17 cellular contexts compared by ENCODE assay signal in the genomic region with DNA sequence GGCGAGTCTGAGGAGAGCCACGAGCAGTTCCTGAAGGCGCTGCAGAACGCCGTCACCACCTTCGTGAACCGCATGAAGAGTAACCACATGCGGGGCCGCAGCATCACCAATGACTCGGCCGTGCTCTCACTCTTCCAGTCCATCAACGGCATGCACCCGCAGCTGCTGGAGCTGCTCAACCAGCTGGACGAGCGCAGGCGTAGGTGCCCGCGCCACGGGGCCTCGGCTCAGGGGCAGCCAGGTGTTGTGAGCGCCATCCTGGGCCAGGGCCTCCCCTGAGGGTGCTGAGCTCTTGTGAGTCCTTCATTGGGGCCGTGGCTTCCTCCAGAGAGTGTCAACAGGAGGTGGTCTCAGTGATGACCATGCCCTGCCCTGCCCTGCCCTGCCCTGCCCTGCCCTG. TPM values are rescaled to one million over a fixed set of nuclear protein-coding genes. Genes with fewer than 3 reads are reported as not detected.
DNase-seq lines count a peak whose midpoint lies in the region; ATAC-seq, FAIRE-seq and TF ChIP-seq lines count a peak whose summit lies in the region.
"Had no signal": no experiment of that assay in that cellular context is flagged by ENCODE, and none has a peak within 500 bp of the region (broad histone marks: within the 10 kb centered on the region; RNA-seq: fewer than 3 reads in every experiment).

No MANE protein-coding gene starts in this region.

- no peak overlapping the region for H2AFZ ChIP-seq in HepG2 (ENCODE audit: low read length)
- H2AFZ ChIP-seq: GM23248 had no signal

- no peak for TF ChIP-seq RAD21 in HepG2 (CRISPR knock-in tag; IDR thresholded peaks at IDR 0.05)

- H3K9me3 Mint-ChIP-seq in neural crest cell = no peaks in the 10 kb centered on the region
- H3K9me3 Mint-ChIP-seq: CD4-positive, alpha-beta memory T cell had no signal

- no peaks in the 10 kb centered on the region for H3K4me1 Mint-ChIP-seq in neural crest cell

- H3K4me1 ChIP-seq in HepG2 (ENCODE audit: insufficient read depth, low read length) = peaks cover 3% of the 10 kb centered on the region
- H3K4me1 ChIP-seq in right lobe of liver = peaks cover 0 to 2% (median 0%) of the 10 kb centered on the region in 4 donors

- H3K4me3 Mint-ChIP-seq in neural crest cell = no peak overlapping the region
- H3K4me3 Mint-ChIP-seq: B cell; CD4-positive, alpha-beta memory T cell had no signal

- POLR2A ChIA-PET in HepG2 (lab: Yijun Ruan, JAX) (interaction anchor here (1.3 to 2.1 kb wide), 2 partner anchors 12 to 18 kb away, joined by 5 to 16 read pairs; a partner anchor contains a TSS), RWPE1 (lab: Yijun Ruan, JAX; ENCODE audit: low non-redundant PET) (interaction anchor here (1.2 kb wide), 1 partner anchor 11 kb away, joined by 3 read pairs; no protein-coding TSS in a partner anchor)

- no peak overlapping the region for H3K4me2 ChIP-seq in HepG2 (ENCODE audit: low read depth, low read length)

- H3K36me3 ChIP-seq in HepG2 (replicated peaks in 1 of 2; ENCODE audit: control insufficient read depth in 1 of 2, insufficient read depth in 2 of 2, low read length in 2 of 2) (peaks cover 58 to 75% of the 10 kb centered on the region in 2 experiments), right lobe of liver (peaks cover 0 to 67% (median 14%) of the 10 kb centered on the region in 4 donors)

- no TSS peak for BruUV-seq in HepG2 (replicated peaks; lab: Mats Ljungman, UMichigan)

- H3K27me3 ChIP-seq in HepG2 (ENCODE audit: control insufficient read depth in 1 of 2, insufficient read depth in 2 of 2, low read length in 2 of 2) (no peaks in the 10 kb centered on the region; a peak in 1 of 5 replicates), right lobe of liver (no peaks in the 10 kb centered on the region)

- WGBS in HepG2 (ENCODE audit: low lambda C conversion rate) = 96% methylated on average over 20 of the region's 22 CpGs
- no CpG with 5 or more reads among the region's 22 CpGs for WGBS in right lobe of liver (ENCODE audit: insufficient coverage, low coverage, low lambda C conversion rate, missing lambda C conversion rate)

- in situ Hi-C loops in HepG2 (cut with HindIII; ENCODE audit: extremely low pct_ligation_motif_present, low pct_unique_long_range_greater_than_20kb) = no loop called here

- H3K4me3 ChIP-seq in HepG2 (replicated peaks in 1 of 3; ENCODE audit: insufficient read depth in 1 of 3, low read depth in 2 of 3, low read length in 3 of 3) = no peak overlapping the region
- H3K4me3 ChIP-seq in right lobe of liver = no peak overlapping the region
- H3K4me3 ChIP-seq: GM23248 had no signal

- ATAC-seq in HepG2 (peak; percentile 3; the same call in 2 of the 3 replicates), right lobe of liver (no peak), GM18520 (IDR thresholded peaks at IDR 0.05; ENCODE audit: unreplicated experiment) (no peak), HG02981 (IDR thresholded peaks at IDR 0.05; ENCODE audit: unreplicated experiment) (no peak)

- no peak for FAIRE-seq in HepG2 (lab: Jason Lieb, UNC)
- FAIRE-seq: A204.1, GM18507 had no signal

- H3K9me3 ChIP-seq in HepG2 (ENCODE audit: low read length) (no peaks in the 10 kb centered on the region), right lobe of liver (no peaks in the 10 kb centered on the region)

- DNase-seq in HepG2 (ENCODE audit: low spot score) (no peak), right lobe of liver (no peak), RWPE1 (ENCODE audit: low spot score) (no peak), neural crest cell (ENCODE audit: low read depth, low spot score) (no peak), dermis blood vessel endothelial cell (no peak)
- DNase-seq: C1 segment of cervical spinal cord; CD4-positive, alpha-beta memory T cell; DMS153; DND-41; GDM1; GM23248; H7 had no signal

- peak overlapping the region; percentile 62 for H3K27ac Mint-ChIP-seq in neural crest cell (ENCODE audit: unreplicated experiment)
- H3K27ac Mint-ChIP-seq: B cell; CD4-positive, alpha-beta memory T cell had no signal

- H3K79me2 ChIP-seq in HepG2 (ENCODE audit: insufficient read depth, low read length) = peaks cover 13% of the 10 kb centered on the region

- H3K27me3 Mint-ChIP-seq in neural crest cell (ENCODE audit: low read depth) = no peaks in the 10 kb centered on the region
- H3K27me3 Mint-ChIP-seq: B cell; CD4-positive, alpha-beta memory T cell had no signal

- no peak overlapping the region for H3K27ac ChIP-seq in HepG2 (ENCODE audit: extremely low read length, insufficient read depth, low read length)
- no peak overlapping the region for H3K27ac ChIP-seq in right lobe of liver
- H3K27ac ChIP-seq in RWPE1 = peak overlapping the region; percentile 55
- H3K27ac ChIP-seq: GM23248 had no signal

- CTCF ChIA-PET in HepG2 (lab: Yijun Ruan, JAX; ENCODE audit: low intra/inter-chr PET ratio, low total read pairs) = no interaction called here
- CTCF ChIA-PET in RWPE1 (lab: Yijun Ruan, JAX) = no interaction called here

- TF ChIP-seq CTCF in HepG2 (CRISPR knock-in tag; IDR thresholded peaks at IDR 0.05) (no peak), right lobe of liver (IDR thresholded peaks at IDR 0.05) (no peak), RWPE1 (conservative IDR thresholded peaks at IDR 0.05; ENCODE audit: low read depth) (no peak), neural crest cell (conservative IDR thresholded peaks at IDR 0.05) (no peak)

- H3K36me3 Mint-ChIP-seq in neural crest cell (ENCODE audit: low read depth) = peaks cover 10% of the 10 kb centered on the region

- intact Hi-C loops in HepG2 (cut with micrococcal nuclease; ENCODE audit: unreplicated experiment) (no loop called here), right lobe of liver (cut with DNase I) (no loop called here)

- no peak overlapping the region for H3K9ac ChIP-seq in HepG2 (ENCODE audit: insufficient read depth, low read depth, low read length)
- H3K9ac ChIP-seq: GM23248 had no signal

- no peak for TF ChIP-seq EP300 in HepG2 (IDR thresholded peaks at IDR 0.05; ENCODE audit: low read depth in 2 of 2, low read length in 2 of 2)
- TF ChIP-seq EP300 in HepG2 (CRISPR knock-in tag; IDR thresholded peaks at IDR 0.05; ENCODE audit: borderline replicate concordance) = no peak

- peaks cover 3% of the 10 kb centered on the region for H4K20me1 ChIP-seq in HepG2 (ENCODE audit: insufficient read depth, low read length)

- 0 out of 4 replicates have a peak, but pooled peaks of 1 of the 2 experiments have one; percentile 39 for TF ChIP-seq POLR2A in HepG2 (IDR thresholded peaks at IDR 0.05; ENCODE audit: insufficient read depth in 1 of 2, low read depth in 2 of 2, low read length in 2 of 2)
- TF ChIP-seq POLR2A in right lobe of liver (IDR thresholded peaks at IDR 0.05) = no peak

RNA-seq across cellular contexts. Expression of a gene that starts 7.4 kb away (rescaled TPM):
- 39.1 and 72.5 TPM in 2 replicates for total RNA-seq in HepG2 (2016; rRNA removed; fragmentation: Illumina TruSeq; extraction: Trizol)
- 76.8 and 84.3 TPM in 2 replicates for total RNA-seq in HepG2 (2016; cell fraction: cytosol; rRNA removed; fragmentation: Illumina TruSeq; extraction: Trizol; ENCODE audit: low read depth)
- total RNA-seq in HepG2 (2016; cell fraction: insoluble cytoplasmic fraction; rRNA removed; fragmentation: Illumina TruSeq; extraction: Trizol) = 47.2 and 70.7 TPM in 2 replicates
- 95.6 and 107 TPM in 2 replicates for total RNA-seq in HepG2 (2016; cell fraction: membrane; rRNA removed; fragmentation: Illumina TruSeq; extraction: Trizol)
- 26.8 and 29.8 TPM in 2 replicates for total RNA-seq in HepG2 (2016; cell fraction: nucleus; rRNA removed; fragmentation: Illumina TruSeq; extraction: Trizol)
- polyA plus RNA-seq in HepG2 (2011; rRNA removed) = 94.1 and 112 TPM in 2 replicates
- 137 and 215 TPM in 2 replicates for polyA plus RNA-seq in HepG2 (2011; cell fraction: cytosol; rRNA removed)
- 94.6 and 96.1 TPM in 2 replicates for polyA plus RNA-seq in HepG2 (2011; cell fraction: nucleus; rRNA removed)
- polyA plus RNA-seq in HepG2 (2012) = 83.0 and 86.6 TPM in 2 replicates
- polyA plus RNA-seq in HepG2 (2016; cell fraction: cytosol; fragmentation: Illumina TruSeq; extraction: Trizol; ENCODE audit: low read depth) = 367 and 487 TPM in 2 replicates
- polyA plus RNA-seq in HepG2 (2016; cell fraction: insoluble cytoplasmic fraction; fragmentation: Illumina TruSeq; extraction: Trizol; ENCODE audit: low read depth) = 281 and 289 TPM in 2 replicates
- 273 and 345 TPM in 2 replicates for polyA plus RNA-seq in HepG2 (2016; cell fraction: membrane; fragmentation: Illumina TruSeq; extraction: Trizol; ENCODE audit: low read depth)
- polyA plus RNA-seq in HepG2 (2016; cell fraction: nucleus; fragmentation: Illumina TruSeq; extraction: Trizol; ENCODE audit: insufficient read depth, low read depth) = 148 and 167 TPM in 2 replicates
- 58.6 and 62.0 TPM in 2 replicates for polyA minus RNA-seq in HepG2 (2011; rRNA and poly(A)+ RNA removed; ENCODE audit: low replicate concordance)
- 34.6 and 36.8 TPM in 2 replicates for polyA minus RNA-seq in HepG2 (2011; cell fraction: cytosol; rRNA and poly(A)+ RNA removed)
- 24.0 and 29.4 TPM in 2 replicates for polyA minus RNA-seq in HepG2 (2011; cell fraction: nucleus; rRNA and poly(A)+ RNA removed)
- 100 to 1,000 TPM in 2 of 6 experiments, 10 to 100 TPM in 4; 43.8 to 119 (median 59.3) TPM for total RNA-seq in right lobe of liver
- total RNA-seq in neural crest cell = 106 TPM in 2 replicates
- 8.2 and 10.9 TPM in 2 replicates for total RNA-seq in dermis blood vessel endothelial cell

RNA-seq across cellular contexts. Expression of a gene that starts 12.0 kb away (rescaled TPM):
- total RNA-seq in HepG2 (2016; rRNA removed; fragmentation: Illumina TruSeq; extraction: Trizol) (54.1 and 73.3 TPM in 2 replicates), right lobe of liver (10 to 100 TPM; 30.6 to 46.3 (median 37.3) TPM), neural crest cell (103 and 108 TPM in 2 replicates), dermis blood vessel endothelial cell (59.7 and 98.5 TPM in 2 replicates)
- total RNA-seq in HepG2 (2016; cell fraction: cytosol; rRNA removed; fragmentation: Illumina TruSeq; extraction: Trizol; ENCODE audit: low read depth) = 23.7 and 25.3 TPM in 2 replicates
- 46.3 and 75.5 TPM in 2 replicates for total RNA-seq in HepG2 (2016; cell fraction: insoluble cytoplasmic fraction; rRNA removed; fragmentation: Illumina TruSeq; extraction: Trizol)
- total RNA-seq in HepG2 (2016; cell fraction: membrane; rRNA removed; fragmentation: Illumina TruSeq; extraction: Trizol) = 26.2 and 27.2 TPM in 2 replicates
- total RNA-seq in HepG2 (2016; cell fraction: nucleus; rRNA removed; fragmentation: Illumina TruSeq; extraction: Trizol) = 61.6 and 70.3 TPM in 2 replicates
- 78.1 and 85.3 TPM in 2 replicates for polyA plus RNA-seq in HepG2 (2011; rRNA removed)
- polyA plus RNA-seq in HepG2 (2011; cell fraction: cytosol; rRNA removed) = 23.0 and 37.1 TPM in 2 replicates
- polyA plus RNA-seq in HepG2 (2011; cell fraction: nucleus; rRNA removed) = 599 and 842 TPM in 2 replicates
- 50.3 and 58.5 TPM in 2 replicates for polyA plus RNA-seq in HepG2 (2012)
- 10.3 and 14.6 TPM in 2 replicates for polyA plus RNA-seq in HepG2 (2016; cell fraction: cytosol; fragmentation: Illumina TruSeq; extraction: Trizol; ENCODE audit: low read depth)
- polyA plus RNA-seq in HepG2 (2016; cell fraction: insoluble cytoplasmic fraction; fragmentation: Illumina TruSeq; extraction: Trizol; ENCODE audit: low read depth) = 49.0 and 65.5 TPM in 2 replicates
- 20.0 and 26.0 TPM in 2 replicates for polyA plus RNA-seq in HepG2 (2016; cell fraction: membrane; fragmentation: Illumina TruSeq; extraction: Trizol; ENCODE audit: low read depth)
- polyA plus RNA-seq in HepG2 (2016; cell fraction: nucleus; fragmentation: Illumina TruSeq; extraction: Trizol; ENCODE audit: insufficient read depth, low read depth) = 239 and 240 TPM in 2 replicates
- polyA minus RNA-seq in HepG2 (2011; rRNA and poly(A)+ RNA removed; ENCODE audit: low replicate concordance) = 124 and 132 TPM in 2 replicates
- 22.8 and 27.9 TPM in 2 replicates for polyA minus RNA-seq in HepG2 (2011; cell fraction: cytosol; rRNA and poly(A)+ RNA removed)
- polyA minus RNA-seq in HepG2 (2011; cell fraction: nucleus; rRNA and poly(A)+ RNA removed) = 76.9 and 79.1 TPM in 2 replicates

RNA-seq across cellular contexts. Expression of a gene that starts 12.2 kb away (rescaled TPM):
- total RNA-seq in HepG2 (2016; rRNA removed; fragmentation: Illumina TruSeq; extraction: Trizol) = 18.8 and 20.8 TPM in 2 replicates
- 17.5 and 20.2 TPM in 2 replicates for total RNA-seq in HepG2 (2016; cell fraction: cytosol; rRNA removed; fragmentation: Illumina TruSeq; extraction: Trizol; ENCODE audit: low read depth)
- 21.5 and 21.9 TPM in 2 replicates for total RNA-seq in HepG2 (2016; cell fraction: insoluble cytoplasmic fraction; rRNA removed; fragmentation: Illumina TruSeq; extraction: Trizol)
- total RNA-seq in HepG2 (2016; cell fraction: membrane; rRNA removed; fragmentation: Illumina TruSeq; extraction: Trizol) = 24.3 and 26.3 TPM in 2 replicates
- total RNA-seq in HepG2 (2016; cell fraction: nucleus; rRNA removed; fragmentation: Illumina TruSeq; extraction: Trizol) = 10.5 and 14.3 TPM in 2 replicates
- polyA plus RNA-seq in HepG2 (2011; rRNA removed) = 30.8 and 32.1 TPM in 2 replicates
- polyA plus RNA-seq in HepG2 (2011; cell fraction: cytosol; rRNA removed) = 30.7 and 36.8 TPM in 2 replicates
- 21.1 and 26.0 TPM in 2 replicates for polyA plus RNA-seq in HepG2 (2011; cell fraction: nucleus; rRNA removed)
- 16.3 and 19.8 TPM in 2 replicates for polyA plus RNA-seq in HepG2 (2012)
- 22.8 and 26.9 TPM in 2 replicates for polyA plus RNA-seq in HepG2 (2016; cell fraction: cytosol; fragmentation: Illumina TruSeq; extraction: Trizol; ENCODE audit: low read depth)
- polyA plus RNA-seq in HepG2 (2016; cell fraction: insoluble cytoplasmic fraction; fragmentation: Illumina TruSeq; extraction: Trizol; ENCODE audit: low read depth) = 25.4 and 25.5 TPM in 2 replicates
- polyA plus RNA-seq in HepG2 (2016; cell fraction: membrane; fragmentation: Illumina TruSeq; extraction: Trizol; ENCODE audit: low read depth) = 24.7 and 30.0 TPM in 2 replicates
- polyA plus RNA-seq in HepG2 (2016; cell fraction: nucleus; fragmentation: Illumina TruSeq; extraction: Trizol; ENCODE audit: insufficient read depth, low read depth) = 41.6 and 53.5 TPM in 2 replicates
- 17.2 and 24.1 TPM in 2 replicates for polyA minus RNA-seq in HepG2 (2011; rRNA and poly(A)+ RNA removed; ENCODE audit: low replicate concordance)
- 4.7 and 5.4 TPM in 2 replicates for polyA minus RNA-seq in HepG2 (2011; cell fraction: cytosol; rRNA and poly(A)+ RNA removed)
- polyA minus RNA-seq in HepG2 (2011; cell fraction: nucleus; rRNA and poly(A)+ RNA removed) = 10.7 and 14.5 TPM in 2 replicates
- total RNA-seq in right lobe of liver = 10 to 100 TPM in 4 of 6 experiments, 1 to 10 TPM in 2; 5.3 to 16.8 (median 11.1) TPM
- total RNA-seq in neural crest cell = 51.0 and 53.7 TPM in 2 replicates
- 21.0 and 25.2 TPM in 2 replicates for total RNA-seq in dermis blood vessel endothelial cell

RNA-seq across cellular contexts. Expression of a gene that starts 16.3 kb away (rescaled TPM):
- total RNA-seq in HepG2 (2016; rRNA removed; fragmentation: Illumina TruSeq; extraction: Trizol) (111 and 140 TPM in 2 replicates), right lobe of liver (10 to 100 TPM; 35.6 to 92.0 (median 72.7) TPM), neural crest cell (27.1 and 28.8 TPM in 2 replicates), dermis blood vessel endothelial cell (11.4 and 28.4 TPM in 2 replicates)
- total RNA-seq in HepG2 (2016; cell fraction: cytosol; rRNA removed; fragmentation: Illumina TruSeq; extraction: Trizol; ENCODE audit: low read depth) = 76.5 and 89.9 TPM in 2 replicates
- 100 and 147 TPM in 2 replicates for total RNA-seq in HepG2 (2016; cell fraction: insoluble cytoplasmic fraction; rRNA removed; fragmentation: Illumina TruSeq; extraction: Trizol)
- 143 and 165 TPM in 2 replicates for total RNA-seq in HepG2 (2016; cell fraction: membrane; rRNA removed; fragmentation: Illumina TruSeq; extraction: Trizol)
- 53.5 and 61.2 TPM in 2 replicates for total RNA-seq in HepG2 (2016; cell fraction: nucleus; rRNA removed; fragmentation: Illumina TruSeq; extraction: Trizol)
- 46.5 and 59.7 TPM in 2 replicates for polyA plus RNA-seq in HepG2 (2011; rRNA removed)
- polyA plus RNA-seq in HepG2 (2011; cell fraction: cytosol; rRNA removed) = 37.0 and 59.3 TPM in 2 replicates
- 97.5 and 120 TPM in 2 replicates for polyA plus RNA-seq in HepG2 (2011; cell fraction: nucleus; rRNA removed)
- 28.3 and 32.0 TPM in 2 replicates for polyA plus RNA-seq in HepG2 (2012)
- 77.4 and 92.5 TPM in 2 replicates for polyA plus RNA-seq in HepG2 (2016; cell fraction: cytosol; fragmentation: Illumina TruSeq; extraction: Trizol; ENCODE audit: low read depth)
- polyA plus RNA-seq in HepG2 (2016; cell fraction: insoluble cytoplasmic fraction; fragmentation: Illumina TruSeq; extraction: Trizol; ENCODE audit: low read depth) = 90.7 and 117 TPM in 2 replicates
- polyA plus RNA-seq in HepG2 (2016; cell fraction: membrane; fragmentation: Illumina TruSeq; extraction: Trizol; ENCODE audit: low read depth) = 117 and 123 TPM in 2 replicates
- 106 and 108 TPM in 2 replicates for polyA plus RNA-seq in HepG2 (2016; cell fraction: nucleus; fragmentation: Illumina TruSeq; extraction: Trizol; ENCODE audit: insufficient read depth, low read depth)
- 55.9 and 103 TPM in 2 replicates for polyA minus RNA-seq in HepG2 (2011; rRNA and poly(A)+ RNA removed; ENCODE audit: low replicate concordance)
- 23.3 and 25.9 TPM in 2 replicates for polyA minus RNA-seq in HepG2 (2011; cell fraction: cytosol; rRNA and poly(A)+ RNA removed)
- 32.0 and 34.5 TPM in 2 replicates for polyA minus RNA-seq in HepG2 (2011; cell fraction: nucleus; rRNA and poly(A)+ RNA removed)

RNA-seq across cellular contexts. Expression of a gene that starts 29.3 kb away (rescaled TPM):
- total RNA-seq in HepG2 (2016; rRNA removed; fragmentation: Illumina TruSeq; extraction: Trizol) = 34.4 and 39.1 TPM in 2 replicates
- 10.7 and 10.8 TPM in 2 replicates for total RNA-seq in HepG2 (2016; cell fraction: cytosol; rRNA removed; fragmentation: Illumina TruSeq; extraction: Trizol; ENCODE audit: low read depth)
- 31.3 and 40.3 TPM in 2 replicates for total RNA-seq in HepG2 (2016; cell fraction: insoluble cytoplasmic fraction; rRNA removed; fragmentation: Illumina TruSeq; extraction: Trizol)
- 16.9 and 19.0 TPM in 2 replicates for total RNA-seq in HepG2 (2016; cell fraction: membrane; rRNA removed; fragmentation: Illumina TruSeq; extraction: Trizol)
- total RNA-seq in HepG2 (2016; cell fraction: nucleus; rRNA removed; fragmentation: Illumina TruSeq; extraction: Trizol) = 20.9 and 21.8 TPM in 2 replicates
- polyA plus RNA-seq in HepG2 (2011; rRNA removed) = 14.6 and 14.7 TPM in 2 replicates
- 10.9 and 12.3 TPM in 2 replicates for polyA plus RNA-seq in HepG2 (2011; cell fraction: cytosol; rRNA removed)
- 18.8 and 20.1 TPM in 2 replicates for polyA plus RNA-seq in HepG2 (2011; cell fraction: nucleus; rRNA removed)
- polyA plus RNA-seq in HepG2 (2012) = 15.7 and 20.6 TPM in 2 replicates
- 6.0 and 6.1 TPM in 2 replicates for polyA plus RNA-seq in HepG2 (2016; cell fraction: cytosol; fragmentation: Illumina TruSeq; extraction: Trizol; ENCODE audit: low read depth)
- polyA plus RNA-seq in HepG2 (2016; cell fraction: insoluble cytoplasmic fraction; fragmentation: Illumina TruSeq; extraction: Trizol; ENCODE audit: low read depth) = 43.6 and 43.8 TPM in 2 replicates
- 11.4 and 11.7 TPM in 2 replicates for polyA plus RNA-seq in HepG2 (2016; cell fraction: membrane; fragmentation: Illumina TruSeq; extraction: Trizol; ENCODE audit: low read depth)
- polyA plus RNA-seq in HepG2 (2016; cell fraction: nucleus; fragmentation: Illumina TruSeq; extraction: Trizol; ENCODE audit: insufficient read depth, low read depth) = 75.0 and 87.7 TPM in 2 replicates
- 4.1 and 5.1 TPM in 2 replicates for polyA minus RNA-seq in HepG2 (2011; rRNA and poly(A)+ RNA removed; ENCODE audit: low replicate concordance)
- polyA minus RNA-seq in HepG2 (2011; cell fraction: cytosol; rRNA and poly(A)+ RNA removed) = 5.1 and 5.5 TPM in 2 replicates
- 7.0 and 8.8 TPM in 2 replicates for polyA minus RNA-seq in HepG2 (2011; cell fraction: nucleus; rRNA and poly(A)+ RNA removed)
- total RNA-seq in right lobe of liver = 10 to 100 TPM in 1 of 6 experiments, 1 to 10 TPM in 5; 5.5 to 35.0 (median 6.5) TPM
- 37.0 and 38.3 TPM in 2 replicates for total RNA-seq in neural crest cell
- 11.1 and 14.1 TPM in 2 replicates for total RNA-seq in dermis blood vessel endothelial cell
